ENCODE assay signal across 8 cellular contexts in the genomic region with DNA sequence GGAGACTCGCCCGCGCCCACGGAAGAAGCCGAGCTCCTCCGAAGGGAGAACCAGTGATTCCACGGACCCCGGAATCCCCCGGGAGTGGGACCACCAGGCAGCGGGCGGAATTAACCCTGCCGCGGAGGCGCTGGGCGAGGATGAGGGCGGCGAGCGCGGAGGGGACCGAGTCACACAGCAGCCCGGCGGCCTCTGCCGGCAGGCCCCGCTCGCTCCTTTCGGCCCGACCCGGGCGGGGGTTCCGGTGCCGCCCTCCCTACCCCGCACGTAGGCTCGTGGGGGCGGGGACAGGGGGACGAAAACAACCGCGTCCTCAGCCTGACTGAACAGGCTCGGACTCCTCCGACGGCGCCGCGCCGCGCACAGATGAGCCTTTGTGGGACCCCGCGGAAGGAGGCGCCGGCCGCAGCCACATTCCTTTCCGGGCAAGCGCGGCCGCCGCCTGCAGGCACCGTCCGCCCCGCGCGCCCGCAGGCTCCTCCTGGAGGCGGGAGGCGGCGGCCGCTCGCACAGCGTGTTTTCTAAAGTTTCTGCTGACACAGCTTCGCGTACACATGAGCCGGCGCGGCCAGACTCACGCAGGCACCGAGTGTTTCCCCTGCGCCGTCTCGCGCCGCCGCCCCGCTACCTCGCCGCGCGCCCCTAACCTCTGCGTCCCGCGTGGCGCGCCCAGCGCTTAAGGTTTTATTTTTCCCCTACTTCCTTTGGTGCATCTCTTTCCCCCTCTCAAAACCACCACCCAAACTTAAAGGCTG.
DNase-seq lines count a peak whose midpoint lies in the region; ATAC-seq, FAIRE-seq and TF ChIP-seq lines count a peak whose summit lies in the region.

No MANE protein-coding gene starts in this region.

- DNase-seq in GM13977 (ENCODE audit: low spot score) (peak; percentile 91), NCI-H1092 (lab: John Stamatoyannopoulos, UW) (peak; percentile 66), T-helper 1 cell (peak; percentile 77 to 93 (median 82)), amniotic stem cell (lab: John Stamatoyannopoulos, UW) (peak; percentile 88), left ventricle myocardium superior (peak; percentile 96), pulmonary artery endothelial cell (ENCODE audit: low read depth, low spot score) (peak; percentile 43), urothelium cell line (ENCODE audit: low spot score) (peak; percentile 92)

- peak; percentile 40 for TF ChIP-seq CTCF in GM13977 (IDR thresholded peaks at IDR 0.05; ENCODE audit: extremely low read depth, insufficient read depth, missing control alignments)

- ATAC-seq in HG02642 (IDR thresholded peaks at IDR 0.05; ENCODE audit: poor library complexity, unreplicated experiment) (peak; percentile 86), left ventricle myocardium superior (peak; percentile 94)

- FAIRE-seq in urothelium cell line (lab: Jason Lieb, UNC): peak; percentile 82

- in situ Hi-C loops in GM13977 (cut with MboI; ENCODE audit: low pct_unique_long_range_greater_than_20kb, low sequenced_read_pairs, unreplicated experiment): no loop called here

- intact Hi-C loops in left ventricle myocardium superior (cut with micrococcal nuclease): no loop called here

Comparison
In these comparisons a context has a peak if more than half of its experiments do, and no peak if none do; other contexts are left out.
1. Peak in every context shown above with its lines: DNase-seq and ATAC-seq.
2. DNase-seq: peak in every context shown above with its lines; median percentile 96 in left ventricle myocardium superior; 92 in urothelium cell line; 91 in GM13977; 88 in amniotic stem cell; 82 in T-helper 1 cell; 66 in NCI-H1092; 43 in pulmonary artery endothelial cell.